ENCODE assay signal across 11 cellular contexts in genomic region chr17:2233441-2233947, GRCh38.
A peak's percentile ranks its signal among the peaks of the same experiment; 100 is the strongest.
DNase-seq lines count a peak whose midpoint lies in the region; ATAC-seq and TF ChIP-seq lines count a peak whose summit lies in the region.
"Had no signal": no experiment of that assay in that cellular context is flagged by ENCODE, and none has a peak within 500 bp of the region (broad histone marks: within the 10 kb centered on the region; RNA-seq: fewer than 3 reads in every experiment).

No MANE protein-coding gene starts in this region.

- peaks cover 7 to 14% of the 10 kb centered on the region in 2 donors for H3K4me1 ChIP-seq in breast epithelium
- H3K4me1 ChIP-seq in lower lobe of right lung, result peaks cover 57% of the 10 kb centered on the region
- peaks cover 42 to 89% of the 10 kb centered on the region in 2 donors for H3K4me1 ChIP-seq in thoracic aorta (ENCODE audit: control insufficient read depth in 1 of 2, low read depth in 2 of 2)

- DNase-seq in HT1080 (ENCODE audit: low read depth), result peak; percentile 50
- no peak for DNase-seq in breast epithelium (ENCODE audit: low spot score in 2 of 2)
- no peak for DNase-seq in lower lobe of right lung
- DNase-seq in thoracic aorta (ENCODE audit: low spot score), result peak; percentile 25
- DNase-seq in activated CD4-positive, alpha-beta T cell treated with anti-CD3 and anti-CD28 coated beads for 36 hours, result no peak
- no peak for DNase-seq in MG63
- DNase-seq in RPMI8226, result no peak
- no peak for DNase-seq in mesenteric fat pad (ENCODE audit: low spot score)
- DNase-seq: DMS53, NCI-H2081, SIG-M5 had no signal

- peaks cover 14% of the 10 kb centered on the region for H3K4me1 Mint-ChIP-seq in activated CD4-positive, alpha-beta T cell treated with anti-CD3 and anti-CD28 coated beads for 36 hours

- H3K4me3 ChIP-seq in breast epithelium (no peak overlapping the region), lower lobe of right lung (no peak overlapping the region), thoracic aorta (no peak overlapping the region), MG63 (no peak overlapping the region)

- H3K9me3 Mint-ChIP-seq in activated CD4-positive, alpha-beta T cell treated with anti-CD3 and anti-CD28 coated beads for 36 hours (ENCODE audit: low read depth), result no peaks in the 10 kb centered on the region

- H3K36me3 Mint-ChIP-seq in activated CD4-positive, alpha-beta T cell treated with anti-CD3 and anti-CD28 coated beads for 36 hours (ENCODE audit: low read depth), result peaks cover 19% of the 10 kb centered on the region

- no peaks in the 10 kb centered on the region for H3K27me3 Mint-ChIP-seq in activated CD4-positive, alpha-beta T cell treated with anti-CD3 and anti-CD28 coated beads for 36 hours

- ATAC-seq in lower lobe of right lung, result peak; percentile 6 to 38
- ATAC-seq in thoracic aorta (ENCODE audit: insufficient number of reproducible peaks, low FRiP score, low read depth), result no peak
- no peak for ATAC-seq in activated CD4-positive, alpha-beta T cell treated with anti-CD3 and anti-CD28 coated beads for 36 hours

- no peaks in the 10 kb centered on the region for H3K27me3 ChIP-seq in breast epithelium
- H3K27me3 ChIP-seq in lower lobe of right lung (ENCODE audit: low read depth), result no peaks in the 10 kb centered on the region
- no peaks in the 10 kb centered on the region for H3K27me3 ChIP-seq in thoracic aorta (replicated peaks; ENCODE audit: insufficient read depth)
- no peaks in the 10 kb centered on the region for H3K27me3 ChIP-seq in MG63

- intact Hi-C loops in breast epithelium (cut with DNase I; ENCODE audit: low total_unique reads) (no loop called here), lower lobe of right lung (cut with DNase I) (no loop called here)
- intact Hi-C loops in activated CD4-positive, alpha-beta T cell treated with anti-CD3 and anti-CD28 coated beads for 36 hours (cut with DNase I, micrococcal nuclease), result no loop called here

- peak overlapping the region; percentile 31 to 82 for H3K27ac ChIP-seq in breast epithelium
- peak overlapping the region; percentile 56 for H3K27ac ChIP-seq in lower lobe of right lung
- H3K27ac ChIP-seq in thoracic aorta, result peak overlapping the region; percentile 29 to 51

- POLR2A ChIA-PET in activated CD4-positive, alpha-beta T cell treated with anti-CD3 and anti-CD28 coated beads for 36 hours (lab: Charles Lee), result no interaction called here

- TF ChIP-seq POLR2A in breast epithelium (IDR thresholded peaks at IDR 0.05), result no peak

- H3K9me3 ChIP-seq in breast epithelium (no peaks in the 10 kb centered on the region), lower lobe of right lung (no peaks in the 10 kb centered on the region), thoracic aorta (no peaks in the 10 kb centered on the region), MG63 (no peaks in the 10 kb centered on the region)

- no peak for TF ChIP-seq CTCF in breast epithelium (IDR thresholded peaks at IDR 0.05)
- TF ChIP-seq CTCF in lower lobe of right lung (IDR thresholded peaks at IDR 0.05), result no peak
- TF ChIP-seq CTCF in thoracic aorta (IDR thresholded peaks at IDR 0.05), result no peak

- no peak overlapping the region for H3K4me3 Mint-ChIP-seq in activated CD4-positive, alpha-beta T cell treated with anti-CD3 and anti-CD28 coated beads for 36 hours

- H3K36me3 ChIP-seq in breast epithelium, result no peaks in the 10 kb centered on the region
- H3K36me3 ChIP-seq in lower lobe of right lung, result peaks cover 27% of the 10 kb centered on the region
- no peaks in the 10 kb centered on the region for H3K36me3 ChIP-seq in thoracic aorta
- H3K36me3 ChIP-seq in MG63, result no peaks in the 10 kb centered on the region

- H3K27ac Mint-ChIP-seq in activated CD4-positive, alpha-beta T cell treated with anti-CD3 and anti-CD28 coated beads for 36 hours, result no peak overlapping the region

- CTCF ChIA-PET in activated CD4-positive, alpha-beta T cell treated with anti-CD3 and anti-CD28 coated beads for 36 hours (lab: Charles Lee), result interaction anchor here (0.8 to 1.2 kb wide), 2 partner anchors 11 to 15 kb away, joined by 3 to 5 read pairs; no protein-coding TSS in a partner anchor

Comparison
In these comparisons a context has a peak if more than half of its experiments do, and no peak if none do; other contexts are left out.
1. DNase-seq: peak in HT1080 (single experiment) and thoracic aorta (single experiment); none in breast epithelium (0 of 2), lower lobe of right lung (single experiment), activated CD4-positive, alpha-beta T cell treated with anti-CD3 and anti-CD28 coated beads for 36 hours (single experiment), MG63 (single experiment), RPMI8226 (single experiment) and mesenteric fat pad (single experiment).
2. ATAC-seq: peak in lower lobe of right lung (2 of 2); none in thoracic aorta (single experiment) and activated CD4-positive, alpha-beta T cell treated with anti-CD3 and anti-CD28 coated beads for 36 hours (single experiment).
3. Peak in every context shown above with its lines, with median percentiles within 50 percentile points of each other: H3K27ac ChIP-seq.